19 cellular contexts compared by ENCODE assay signal in the genomic region with DNA sequence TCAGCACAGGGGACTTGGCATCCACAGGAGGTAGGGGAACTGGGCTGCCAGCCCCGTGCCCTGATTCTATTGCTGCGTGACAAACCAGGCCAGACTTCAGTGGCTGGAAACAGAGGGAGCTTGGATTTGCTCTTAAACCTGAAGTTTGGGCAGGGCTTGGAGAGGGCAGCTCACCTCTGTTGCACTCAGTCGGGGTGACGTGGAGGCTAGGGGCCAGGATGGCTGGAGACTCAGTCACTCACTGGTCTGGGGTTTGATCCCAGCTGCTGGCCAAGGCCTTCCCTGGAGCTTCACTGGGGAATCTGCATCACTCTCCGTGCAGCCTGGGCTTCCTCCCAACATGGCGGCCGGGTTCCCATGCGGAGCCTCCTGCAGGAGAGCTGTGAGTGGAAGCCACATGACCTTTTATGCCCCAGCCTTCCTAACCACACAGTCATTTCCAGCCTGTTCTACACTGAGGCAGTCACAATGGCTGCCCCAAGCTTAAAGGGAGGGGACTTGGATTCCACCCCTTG.
DNase-seq lines count a peak whose midpoint lies in the region; ATAC-seq, FAIRE-seq and TF ChIP-seq lines count a peak whose summit lies in the region.
"Had no signal": no experiment of that assay in that cellular context is flagged by ENCODE, and none has a peak within 500 bp of the region (broad histone marks: within the 10 kb centered on the region; RNA-seq: fewer than 3 reads in every experiment).

No MANE protein-coding gene starts in this region.

- WGBS in HepG2 (ENCODE audit: low lambda C conversion rate), result 96% methylated on average over 7 of the region's 8 CpGs

- in situ Hi-C loops in HepG2 (cut with HindIII; ENCODE audit: extremely low pct_ligation_motif_present, low pct_unique_long_range_greater_than_20kb), result no loop called here

- no peak overlapping the region for H2AFZ ChIP-seq in DND-41 (ENCODE audit: low read depth, low read length)
- H2AFZ ChIP-seq in HepG2 (ENCODE audit: low read length), result no peak overlapping the region

- H3K27me3 ChIP-seq in DND-41 (ENCODE audit: insufficient read depth, low read length, poor library complexity) (no peaks in the 10 kb centered on the region), HepG2 (ENCODE audit: control insufficient read depth in 1 of 2, insufficient read depth in 2 of 2, low read length in 2 of 2) (peaks cover 2 to 8% of the 10 kb centered on the region in 2 experiments; a peak in 3 of 5 replicates), upper lobe of right lung (no peaks in the 10 kb centered on the region)
- H3K27me3 ChIP-seq: BE2C had no signal

- no peak for FAIRE-seq in HepG2 (lab: Jason Lieb, UNC)
- FAIRE-seq: A549, D721Med, GM12892 had no signal

- no peak for ATAC-seq in DND-41 (ENCODE audit: insufficient read depth, low read depth)
- ATAC-seq in HepG2, result no peak
- ATAC-seq in upper lobe of right lung, result no peak
- ATAC-seq: A549; CD8-positive, alpha-beta T cell had no signal

- no TSS peak for BruUV-seq in HepG2 (replicated peaks; lab: Mats Ljungman, UMichigan)

- H3K79me2 ChIP-seq in DND-41 (ENCODE audit: insufficient read depth, low read length) (no peaks in the 10 kb centered on the region), HepG2 (ENCODE audit: insufficient read depth, low read length) (no peaks in the 10 kb centered on the region)

- H3K36me3 ChIP-seq in DND-41 (ENCODE audit: insufficient read depth, low read length) (no peaks in the 10 kb centered on the region), HepG2 (replicated peaks in 1 of 2; ENCODE audit: control insufficient read depth in 1 of 2, insufficient read depth in 2 of 2, low read length in 2 of 2) (no peaks in the 10 kb centered on the region), upper lobe of right lung (no peaks in the 10 kb centered on the region)
- H3K36me3 ChIP-seq: BE2C had no signal

- no peak overlapping the region for H3K9ac ChIP-seq in DND-41 (ENCODE audit: low read depth, low read length)
- H3K9ac ChIP-seq in HepG2 (ENCODE audit: insufficient read depth, low read depth, low read length), result no peak overlapping the region

- no peak overlapping the region for H3K4me3 Mint-ChIP-seq in CD14-positive monocyte
- H3K4me3 Mint-ChIP-seq: CD8-positive, alpha-beta T cell; HFFc6 had no signal

- no peak for TF ChIP-seq POLR2A in HepG2 (IDR thresholded peaks at IDR 0.05; ENCODE audit: insufficient read depth in 1 of 2, low read depth in 2 of 2, low read length in 2 of 2)

- TF ChIP-seq EP300 in HepG2 (IDR thresholded peaks at IDR 0.05; ENCODE audit: low read depth in 2 of 2, low read length in 2 of 2), result no peak
- no peak for TF ChIP-seq EP300 in HepG2 (CRISPR knock-in tag; IDR thresholded peaks at IDR 0.05; ENCODE audit: borderline replicate concordance)

- POLR2A ChIA-PET in HepG2 (lab: Yijun Ruan, JAX), result no interaction called here

- no peak for TF ChIP-seq RAD21 in HepG2 (CRISPR knock-in tag; IDR thresholded peaks at IDR 0.05)

- intact Hi-C loops in CD14-positive monocyte (cut with micrococcal nuclease), result no loop called here
- intact Hi-C loops in HepG2 (cut with micrococcal nuclease; ENCODE audit: unreplicated experiment), result no loop called here
- intact Hi-C loops in upper lobe of right lung (cut with DNase I), result no loop called here

- H3K27ac Mint-ChIP-seq in CD14-positive monocyte, result no peak overlapping the region
- H3K27ac Mint-ChIP-seq: CD8-positive, alpha-beta T cell; HFFc6 had no signal

- no peaks in the 10 kb centered on the region for H3K36me3 Mint-ChIP-seq in CD14-positive monocyte
- H3K36me3 Mint-ChIP-seq: CD8-positive, alpha-beta T cell had no signal

- peaks cover 3% of the 10 kb centered on the region for H3K4me1 Mint-ChIP-seq in CD14-positive monocyte

- H3K4me1 ChIP-seq in DND-41 (ENCODE audit: insufficient read depth, low read length), result peaks cover 15% of the 10 kb centered on the region; the same call in 1 of the 2 replicates
- H3K4me1 ChIP-seq in HepG2 (ENCODE audit: insufficient read depth, low read length), result peaks cover 78% of the 10 kb centered on the region
- no peaks in the 10 kb centered on the region for H3K4me1 ChIP-seq in upper lobe of right lung
- H3K4me1 ChIP-seq: A549, BE2C had no signal

- no peak overlapping the region for H3K4me3 ChIP-seq in DND-41 (ENCODE audit: low read depth in 1 of 2, low read length in 2 of 2)
- H3K4me3 ChIP-seq in HepG2 (replicated peaks in 1 of 3; ENCODE audit: insufficient read depth in 1 of 3, low read depth in 2 of 3, low read length in 3 of 3), result no peak overlapping the region
- no peak overlapping the region for H3K4me3 ChIP-seq in upper lobe of right lung
- H3K4me3 ChIP-seq: A549 had no signal

- H3K9me3 ChIP-seq in DND-41 (ENCODE audit: insufficient read depth, low read length, severe bottlenecking), result no peaks in the 10 kb centered on the region
- H3K9me3 ChIP-seq in HepG2 (ENCODE audit: low read length), result peaks cover 7% of the 10 kb centered on the region; the same call in 1 of the 2 replicates
- H3K9me3 ChIP-seq in upper lobe of right lung, result no peaks in the 10 kb centered on the region
- H3K9me3 ChIP-seq: A549, BE2C had no signal

- H4K20me1 ChIP-seq in DND-41 (ENCODE audit: insufficient read depth, low read length) (no peaks in the 10 kb centered on the region), HepG2 (ENCODE audit: insufficient read depth, low read length) (no peaks in the 10 kb centered on the region)

- H3K9me3 Mint-ChIP-seq in CD14-positive monocyte, result peaks cover 0 to 9% (median 6%) of the 10 kb centered on the region in 7 donors
- H3K9me3 Mint-ChIP-seq: CD8-positive, alpha-beta T cell had no signal

- CTCF ChIA-PET in HepG2 (lab: Yijun Ruan, JAX; ENCODE audit: low intra/inter-chr PET ratio, low total read pairs), result no interaction called here

- DNase-seq in CD14-positive monocyte (ENCODE audit: low spot score), result peak; percentile 33
- no peak for DNase-seq in DND-41
- DNase-seq in HepG2 (ENCODE audit: low spot score), result no peak
- DNase-seq in upper lobe of right lung, result peak; percentile 30
- DNase-seq in UCSD-AML1 (lab: John Stamatoyannopoulos, UW; ENCODE audit: unreplicated experiment), result no peak
- DNase-seq in activated gamma-delta T cell treated with Interleukin-2 at 50 U/mL for 16 hours, result no peak
- DNase-seq: BE2C; CD8-positive, alpha-beta T cell; COR-L47; DMS153; DMS79 treated with DMSO at 0.1 percent for 48 hours; GDM1; GOT3; HCEC 1CT; HFFc6 had no signal

- peak overlapping the region; percentile 51 for H3K27ac ChIP-seq in DND-41 (ENCODE audit: low read length)
- no peak overlapping the region for H3K27ac ChIP-seq in HepG2 (ENCODE audit: extremely low read length, insufficient read depth, low read length)
- H3K27ac ChIP-seq in upper lobe of right lung, result no peak overlapping the region
- H3K27ac ChIP-seq: A549, C4-2B had no signal

- no peak overlapping the region for H3K4me2 ChIP-seq in DND-41 (ENCODE audit: insufficient read depth, low read length)
- no peak overlapping the region for H3K4me2 ChIP-seq in HepG2 (ENCODE audit: low read depth, low read length)
- H3K4me2 ChIP-seq: A549 had no signal

- H3K27me3 Mint-ChIP-seq in CD14-positive monocyte (ENCODE audit: low read depth in 3 of 3), result peaks cover 4 to 6% (median 5%) of the 10 kb centered on the region in 3 donors

- TF ChIP-seq CTCF in CD14-positive monocyte (IDR thresholded peaks at IDR 0.05) (no peak), DND-41 (IDR thresholded peaks at IDR 0.05; ENCODE audit: borderline replicate concordance, extremely low read depth, low read length, poor library complexity, severe bottlenecking) (no peak), HepG2 (CRISPR knock-in tag; IDR thresholded peaks at IDR 0.05) (no peak), upper lobe of right lung (IDR thresholded peaks at IDR 0.05) (no peak)

TF ChIP-seq in HepG2, 621 proteins besides CTCF, POLR2A, EP300 and RAD21:
- TF ChIP-seq, protein P1, sequence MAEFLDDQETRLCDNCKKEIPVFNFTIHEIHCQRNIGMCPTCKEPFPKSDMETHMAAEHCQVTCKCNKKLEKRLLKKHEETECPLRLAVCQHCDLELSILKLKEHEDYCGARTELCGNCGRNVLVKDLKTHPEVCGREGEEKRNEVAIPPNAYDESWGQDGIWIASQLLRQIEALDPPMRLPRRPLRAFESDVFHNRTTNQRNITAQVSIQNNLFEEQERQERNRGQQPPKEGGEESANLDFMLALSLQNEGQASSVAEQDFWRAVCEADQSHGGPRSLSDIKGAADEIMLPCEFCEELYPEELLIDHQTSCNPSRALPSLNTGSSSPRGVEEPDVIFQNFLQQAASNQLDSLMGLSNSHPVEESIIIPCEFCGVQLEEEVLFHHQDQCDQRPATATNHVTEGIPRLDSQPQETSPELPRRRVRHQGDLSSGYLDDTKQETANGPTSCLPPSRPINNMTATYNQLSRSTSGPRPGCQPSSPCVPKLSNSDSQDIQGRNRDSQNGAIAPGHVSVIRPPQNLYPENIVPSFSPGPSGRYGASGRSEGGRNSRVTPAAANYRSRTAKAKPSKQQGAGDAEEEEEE (CRISPR knock-in tag; IDR thresholded peaks at IDR 0.05; ENCODE audit: borderline replicate concordance), result no peak
- TF ChIP-seq, protein P2, sequence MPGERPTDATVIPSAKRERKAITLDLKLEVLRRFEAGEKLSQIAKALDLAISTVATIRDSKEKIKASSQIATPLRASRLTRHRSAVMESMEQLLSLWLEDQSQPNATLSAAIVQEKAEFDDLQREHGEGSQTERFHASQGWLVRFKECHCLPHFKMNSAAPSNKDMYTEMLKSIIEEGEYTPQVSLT (CRISPR knock-in tag; IDR thresholded peaks at IDR 0.05; ENCODE audit: borderline replicate concordance, low read depth), result no peak
- TF ChIP-seq ZSCAN30 (CRISPR knock-in tag; IDR thresholded peaks at IDR 0.05), result no peak
- TF ChIP-seq, protein P3, sequence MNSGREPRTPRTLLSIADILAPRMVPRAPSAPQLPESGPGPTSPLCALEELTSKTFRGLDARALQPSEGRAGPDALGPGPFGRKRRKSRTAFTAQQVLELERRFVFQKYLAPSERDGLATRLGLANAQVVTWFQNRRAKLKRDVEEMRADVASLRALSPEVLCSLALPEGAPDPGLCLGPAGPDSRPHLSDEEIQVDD (CRISPR knock-in tag; IDR thresholded peaks at IDR 0.05; ENCODE audit: borderline replicate concordance), result peak; percentile 11; the same call in 1 of the 2 replicates
- TF ChIP-seq TBL1XR1 (IDR thresholded peaks at IDR 0.05; ENCODE audit: borderline replicate concordance, low read length, partially characterized antibody), result no peak
- TF ChIP-seq MIER2 (CRISPR knock-in tag; IDR thresholded peaks at IDR 0.05), result no peak
- TF ChIP-seq ZNF343 (CRISPR knock-in tag; IDR thresholded peaks at IDR 0.05), result 0 out of 2 replicates have a peak, but pooled peaks have one; percentile 15
- peak; percentile 29; the same call in 1 of the 2 replicates for TF ChIP-seq POGZ (CRISPR knock-in tag; IDR thresholded peaks at IDR 0.05)
- TF ChIP-seq ZNF775 (CRISPR knock-in tag; IDR thresholded peaks at IDR 0.05; ENCODE audit: borderline replicate concordance), result no peak
- TF ChIP-seq THAP11 (CRISPR knock-in tag; IDR thresholded peaks at IDR 0.05), result no peak

Comparison
In these comparisons a context has a peak if more than half of its experiments do, and no peak if none do; other contexts are left out.
1. DNase-seq: peak in CD14-positive monocyte (single experiment) and upper lobe of right lung (single experiment); none in DND-41 (single experiment), HepG2 (single experiment), UCSD-AML1 (single experiment) and activated gamma-delta T cell treated with Interleukin-2 at 50 U/mL for 16 hours (single experiment).